In genomic region chr14:23559921-23560520, GRCh38 we compare ENCODE assay signal across 19 cellular contexts. TPM values are rescaled to one million over a fixed set of nuclear protein-coding genes. Genes with fewer than 3 reads are reported as not detected.
DNase-seq lines count a peak whose midpoint lies in the region; ATAC-seq, FAIRE-seq and TF ChIP-seq lines count a peak whose summit lies in the region.
"Had no signal": no experiment of that assay in that cellular context is flagged by ENCODE, and none has a peak within 500 bp of the region (broad histone marks: within the 10 kb centered on the region; RNA-seq: fewer than 3 reads in every experiment).

No MANE protein-coding gene starts in this region.

- ATAC-seq in CD4-positive, CD25-positive, alpha-beta regulatory T cell (ENCODE audit: low read depth in 2 of 2), result no peak
- ATAC-seq in WTC11, result no peak
- no peak for ATAC-seq in foreskin keratinocyte
- ATAC-seq: CD8-positive, alpha-beta T cell; left cardiac atrium; SK-N-SH treated with all-trans-retinoic acid at 6 μM for 48 hours had no signal

- H3K27ac ChIP-seq in CD4-positive, CD25-positive, alpha-beta regulatory T cell (ENCODE audit: insufficient read depth, low read length, poor library complexity, severe bottlenecking), result no peak overlapping the region
- no peak overlapping the region for H3K27ac ChIP-seq in H1 (ENCODE audit: low read depth, low read length)
- H3K27ac ChIP-seq in foreskin keratinocyte, result no peak overlapping the region
- H3K27ac ChIP-seq: 22Rv1, brain microvascular endothelial cell, upper lobe of left lung, VCaP had no signal

- H3K9ac ChIP-seq in H1 (replicated peaks in 1 of 4; ENCODE audit: extremely low read depth in 1 of 4, low read depth in 3 of 4, low read length in 3 of 4), result no peak overlapping the region

- no peaks in the 10 kb centered on the region for H3K27me3 ChIP-seq in CD4-positive, CD25-positive, alpha-beta regulatory T cell (ENCODE audit: control insufficient read depth, insufficient read depth, low read length)
- H3K27me3 ChIP-seq in H1 (replicated peaks in 1 of 4; ENCODE audit: control insufficient read depth in 3 of 4, extremely low read depth in 1 of 4, insufficient read depth in 3 of 4, low read length in 3 of 4), result no peaks in the 10 kb centered on the region
- no peaks in the 10 kb centered on the region for H3K27me3 ChIP-seq in foreskin keratinocyte
- H3K27me3 ChIP-seq: brain microvascular endothelial cell, upper lobe of left lung had no signal

- FAIRE-seq in H1 (lab: Jason Lieb, UNC), result no peak
- no peak for FAIRE-seq in RCC 7860 (lab: Jason Lieb, UNC)

- no peak overlapping the region for H2BK20ac ChIP-seq in H1 (ENCODE audit: low read length)

- H3K79me2 ChIP-seq in H1 (ENCODE audit: control insufficient read depth in 1 of 2, insufficient read depth in 2 of 2, low read length in 2 of 2), result peaks cover 0 to 19% of the 10 kb centered on the region in 2 experiments; a peak in 2 of 4 replicates

- H3K18ac ChIP-seq in H1 (ENCODE audit: extremely low read depth, low read length), result no peak overlapping the region

- 0 out of 2 replicates have a peak, but pooled peaks cover 7% of the 10 kb centered on the region for H3K79me1 ChIP-seq in H1 (ENCODE audit: low read depth, low read length)

- H3K4me3 Mint-ChIP-seq in T-helper 2 cell treated with Interferon-gamma antibody and Interleukin-4, amounts not matched to agents 5 μg/mL and 100 μg/mL, for 36 hours, result no peak overlapping the region
- peak overlapping the region in 1 of 4 donors; percentile 70 for H3K4me3 Mint-ChIP-seq in CD4-positive, CD25-positive, alpha-beta regulatory T cell
- H3K4me3 Mint-ChIP-seq in WTC11, result no peak overlapping the region
- H3K4me3 Mint-ChIP-seq: CD8-positive, alpha-beta T cell had no signal

- H3K4me3 ChIP-seq in CD4-positive, CD25-positive, alpha-beta regulatory T cell (ENCODE audit: low read depth, low read length), result no peak overlapping the region
- H3K4me3 ChIP-seq in H1 (ENCODE audit: extremely low read depth in 1 of 4, insufficient read depth in 2 of 4, low read depth in 3 of 4, low read length in 4 of 4), result no peak overlapping the region
- H3K4me3 ChIP-seq: upper lobe of left lung had no signal

- H3K4me2 ChIP-seq in H1 (ENCODE audit: insufficient read depth in 1 of 2, low read depth in 2 of 2, low read length in 2 of 2), result no peak overlapping the region

- peaks cover 26% of the 10 kb centered on the region for H3K4me1 Mint-ChIP-seq in T-helper 2 cell treated with Interferon-gamma antibody and Interleukin-4, amounts not matched to agents 5 μg/mL and 100 μg/mL, for 36 hours (ENCODE audit: low read depth)
- H3K4me1 Mint-ChIP-seq in CD4-positive, CD25-positive, alpha-beta regulatory T cell, result peaks cover 4 to 67% (median 26%) of the 10 kb centered on the region in 4 donors
- peaks cover 44% of the 10 kb centered on the region for H3K4me1 Mint-ChIP-seq in WTC11

- H2AFZ ChIP-seq in H1 (ENCODE audit: low read length), result no peak overlapping the region

- no peaks in the 10 kb centered on the region for H3K9me3 Mint-ChIP-seq in T-helper 2 cell treated with Interferon-gamma antibody and Interleukin-4, amounts not matched to agents 5 μg/mL and 100 μg/mL, for 36 hours
- H3K9me3 Mint-ChIP-seq in CD4-positive, CD25-positive, alpha-beta regulatory T cell, result peaks cover 0 to 1% (median 0%) of the 10 kb centered on the region in 7 donors
- no peaks in the 10 kb centered on the region for H3K9me3 Mint-ChIP-seq in WTC11
- H3K9me3 Mint-ChIP-seq: CD8-positive, alpha-beta T cell had no signal

- peaks cover 43% of the 10 kb centered on the region for H3K36me3 Mint-ChIP-seq in T-helper 2 cell treated with Interferon-gamma antibody and Interleukin-4, amounts not matched to agents 5 μg/mL and 100 μg/mL, for 36 hours (ENCODE audit: low read depth)
- H3K36me3 Mint-ChIP-seq in CD4-positive, CD25-positive, alpha-beta regulatory T cell, result peaks cover 34% of the 10 kb centered on the region
- H3K36me3 Mint-ChIP-seq in WTC11, result peaks cover 35% of the 10 kb centered on the region

- WGBS in H1 (ENCODE audit: extremely low coverage in 1 of 2, insufficient coverage in 1 of 2, insufficient read length in 1 of 2, insufficient replicate concordance in 2 of 2, low coverage in 1 of 2, low lambda C conversion rate in 2 of 2, missing lambda C conversion rate in 1 of 2), 2 experiments, result 76% methylated on average over 3 of the region's 3 CpGs; no CpG with 5 or more reads in 1 of the 2 experiments

- no peak overlapping the region for H2AK5ac ChIP-seq in H1 (ENCODE audit: low read depth, low read length)

- no peak overlapping the region for H3K4ac ChIP-seq in H1 (replicated peaks; ENCODE audit: insufficient read length, low read depth, low read length)

- no peak for TF ChIP-seq POLR2A in H1 (IDR thresholded peaks at IDR 0.05; ENCODE audit: control extremely low read depth in 1 of 2, low read depth in 2 of 2, low read length in 2 of 2)

- CTCF ChIA-PET in WTC11 (lab: Charles Lee), result interaction anchor here (0.6 to 8.7 kb wide), 31 partner anchors 9 to 351 kb away, joined by 3 to 377 read pairs (median 6); partner anchors contain the start of genes CMTM5, JPH4, MYH7 and SLC22A17
- CTCF ChIA-PET in H1 (lab: Charles Lee; ENCODE audit: partially characterized antibody), result interaction anchor here (0.5 to 70.5 kb wide), 28 partner anchors 21 to 399 kb away, joined by 3 to 2092 read pairs (median 4); partner anchors contain the start of genes MYH7, NGDN and PPP1R3E

- H3K9me3 ChIP-seq in CD4-positive, CD25-positive, alpha-beta regulatory T cell (ENCODE audit: control insufficient read depth in 2 of 2, low read length in 2 of 2), result no peaks in the 10 kb centered on the region
- no peaks in the 10 kb centered on the region for H3K9me3 ChIP-seq in H1 (ENCODE audit: insufficient read depth in 2 of 2, low read depth in 1 of 2, low read length in 1 of 2)
- H3K9me3 ChIP-seq: upper lobe of left lung had no signal

- H2BK5ac ChIP-seq in H1 (ENCODE audit: low read depth, low read length), result no peak overlapping the region

- H3K36me3 ChIP-seq in CD4-positive, CD25-positive, alpha-beta regulatory T cell (ENCODE audit: control insufficient read depth, insufficient read depth, low read length), result peaks cover 57% of the 10 kb centered on the region
- peaks cover 8 to 33% (median 15%) of the 10 kb centered on the region in 4 experiments; a peak in 7 of 8 replicates for H3K36me3 ChIP-seq in H1 (ENCODE audit: control insufficient read depth in 2 of 4, insufficient read depth in 4 of 4, low read length in 3 of 4)

- peak overlapping the region; percentile 35; the same call in 1 of the 2 replicates for H4K8ac ChIP-seq in H1 (ENCODE audit: extremely low read depth, insufficient read depth, low read length)

- H4K5ac ChIP-seq in H1 (ENCODE audit: insufficient read length, low read depth, low read length), result no peak overlapping the region

- H3K23me2 ChIP-seq in H1 (ENCODE audit: low read depth, low read length), result peaks cover 7% of the 10 kb centered on the region

- DNase-seq in T-helper 2 cell treated with Interferon-gamma antibody and Interleukin-4, amounts not matched to agents 5 μg/mL and 100 μg/mL, for 36 hours (ENCODE audit: low spot score), result no peak
- DNase-seq in T-helper 2 cell, result no peak
- no peak for DNase-seq in CD4-positive, CD25-positive, alpha-beta regulatory T cell
- DNase-seq in WTC11 (ENCODE audit: low spot score), result no peak
- DNase-seq in H1 (ENCODE audit: low read depth in 1 of 2, low spot score in 2 of 2), result no peak
- no peak for DNase-seq in amygdala (lab: John Stamatoyannopoulos, UW)
- no peak for DNase-seq in foreskin keratinocyte
- DNase-seq in RCC 7860 (ENCODE audit: low spot score), result no peak
- DNase-seq: GOT3, NCI-H1048, NCI-H2029 had no signal

- no peak overlapping the region for H2BK12ac ChIP-seq in H1 (ENCODE audit: low read depth, low read length)

- H3K27me3 Mint-ChIP-seq in T-helper 2 cell treated with Interferon-gamma antibody and Interleukin-4, amounts not matched to agents 5 μg/mL and 100 μg/mL, for 36 hours (ENCODE audit: low read depth), result no peaks in the 10 kb centered on the region
- H3K27me3 Mint-ChIP-seq in CD4-positive, CD25-positive, alpha-beta regulatory T cell, result no peaks in the 10 kb centered on the region
- H3K27me3 Mint-ChIP-seq in WTC11 (ENCODE audit: low read depth), result no peaks in the 10 kb centered on the region; the same call in 1 of the 2 replicates

- no peak overlapping the region for H3K23ac ChIP-seq in H1 (ENCODE audit: insufficient read length)

- H4K91ac ChIP-seq in H1 (replicated peaks; ENCODE audit: insufficient read length, low read length), result no peak overlapping the region

- H3K56ac ChIP-seq in H1 (replicated peaks; ENCODE audit: insufficient read length, low read depth, low read length), result no peak overlapping the region

- TF ChIP-seq CTCF in WTC11 (IDR thresholded peaks at IDR 0.05) (no peak), H1 (IDR thresholded peaks at IDR 0.05; ENCODE audit: control extremely low read depth in 1 of 3, insufficient read depth in 1 of 3, low read depth in 1 of 3, low read length in 3 of 3) (no peak), foreskin keratinocyte (conservative IDR thresholded peaks at IDR 0.05) (no peak)

- no peak overlapping the region for H2BK120ac ChIP-seq in H1 (replicated peaks; ENCODE audit: low read depth, low read length)

- H3K14ac ChIP-seq in H1 (ENCODE audit: insufficient read length), result no peak overlapping the region

- H2BK15ac ChIP-seq in H1 (ENCODE audit: low read length), result no peak overlapping the region

- POLR2A ChIA-PET in WTC11 (lab: Charles Lee), result interaction anchor here (0.6 to 9.0 kb wide), 6 partner anchors 11 to 208 kb away, joined by 3 to 102 read pairs (median 6); partner anchors contain the start of gene SLC22A17
- POLR2A ChIA-PET in H1 (lab: Charles Lee; ENCODE audit: partially characterized antibody), result interaction anchor here (1.0 to 52.7 kb wide), 4 partner anchors 7 to 81 kb away, joined by 3 to 1523 read pairs (median 492); partner anchors contain the start of genes AP1G2, NGDN and ZFHX2

- H3K27ac Mint-ChIP-seq in T-helper 2 cell treated with Interferon-gamma antibody and Interleukin-4, amounts not matched to agents 5 μg/mL and 100 μg/mL, for 36 hours, result peak overlapping the region; percentile 20
- peak overlapping the region in 2 of 3 donors; percentile 23 to 71 for H3K27ac Mint-ChIP-seq in CD4-positive, CD25-positive, alpha-beta regulatory T cell
- H3K27ac Mint-ChIP-seq in WTC11, result peak overlapping the region; percentile 73
- H3K27ac Mint-ChIP-seq: CD8-positive, alpha-beta T cell had no signal

- peaks cover 21% of the 10 kb centered on the region for H3K4me1 ChIP-seq in CD4-positive, CD25-positive, alpha-beta regulatory T cell (ENCODE audit: control insufficient read depth, insufficient read depth, low read length, poor library complexity, severe bottlenecking)
- H3K4me1 ChIP-seq in H1 (replicated peaks in 1 of 4; ENCODE audit: control insufficient read depth in 3 of 4, insufficient read depth in 4 of 4, low read length in 3 of 4), result peaks cover 0 to 14% (median 8%) of the 10 kb centered on the region in 4 experiments; a peak in 6 of 7 replicates
- no peaks in the 10 kb centered on the region for H3K4me1 ChIP-seq in foreskin keratinocyte

- no peak for TF ChIP-seq RAD21 in H1 (IDR thresholded peaks at IDR 0.05 in 1 of 2, conservative IDR thresholded peaks at IDR 0.05 in 1 of 2; ENCODE audit: low read depth in 2 of 2, low read length in 2 of 2)

- peaks cover 0 to 7% of the 10 kb centered on the region in 2 experiments for H4K20me1 ChIP-seq in H1 (replicated peaks in 1 of 2; ENCODE audit: control insufficient read depth in 1 of 2, insufficient read depth in 2 of 2, low read length in 2 of 2)

- no peak for TF ChIP-seq EP300 in H1 (IDR thresholded peaks at IDR 0.05; ENCODE audit: borderline replicate concordance in 1 of 2, low read depth in 2 of 2, low read length in 2 of 2)

RNA-seq across cellular contexts. Expression of gene THTPA, which starts 4.0 kb away (rescaled TPM):
- 7.6 TPM for total RNA-seq in CD4-positive, CD25-positive, alpha-beta regulatory T cell
- polyA plus RNA-seq in CD4-positive, CD25-positive, alpha-beta regulatory T cell, result 10 to 100 TPM in 3 of 4 donors, 1 to 10 TPM in 1; 7.5 to 14.6 (median 12.4) TPM
- total RNA-seq in WTC11 (2021) (20.0 to 26.2 TPM (median 25.4 TPM) in 3 replicates), foreskin keratinocyte (4.0 and 6.0 TPM in 2 replicates)
- 14.8 and 16.6 TPM in 2 replicates for total RNA-seq in H1 (2021; fragmentation: NEBNext Ultra II Directional; extraction: Animal tissue kit (Norgen Biotek cat#: 25700))
- polyA plus RNA-seq in H1 (2011; rRNA removed) (19.0 and 23.4 TPM in 2 replicates), foreskin keratinocyte (6.5 and 7.5 TPM in 2 replicates)
- 16.2 TPM for polyA plus RNA-seq in H1 (2011; cell fraction: cytosol; rRNA removed)
- 16.0 TPM for polyA plus RNA-seq in H1 (2011; cell fraction: nucleus; rRNA removed)
- polyA plus RNA-seq in H1 (2012, experiment 1 of 2), result 14.7 to 21.8 TPM (median 19.2 TPM) in 4 replicates
- 25.1 TPM for polyA plus RNA-seq in H1 (2012, experiment 2 of 2)
- polyA plus RNA-seq in H1 (2013, experiment 1 of 2), result 7.0 TPM
- polyA plus RNA-seq in H1 (2013, experiment 2 of 2), result 8.4 TPM
- 16.4 and 30.4 TPM in 2 replicates for polyA minus RNA-seq in H1 (2011; rRNA and poly(A)+ RNA removed)
- polyA minus RNA-seq in H1 (2011; cell fraction: cytosol; rRNA and poly(A)+ RNA removed), result 6.2 TPM
- 14.0 TPM for polyA minus RNA-seq in H1 (2011; cell fraction: nucleus; rRNA and poly(A)+ RNA removed)

RNA-seq across cellular contexts. Expression of gene AP1G2, which starts 7.6 kb away (rescaled TPM):
- 329 TPM for total RNA-seq in CD4-positive, CD25-positive, alpha-beta regulatory T cell
- polyA plus RNA-seq in CD4-positive, CD25-positive, alpha-beta regulatory T cell, result 10 to 100 TPM; 56.1 to 84.9 (median 76.4) TPM
- total RNA-seq in WTC11 (2021) (108 to 122 TPM (median 115 TPM) in 3 replicates), foreskin keratinocyte (79.0 and 80.6 TPM in 2 replicates)
- 70.1 and 70.9 TPM in 2 replicates for total RNA-seq in H1 (2021; fragmentation: NEBNext Ultra II Directional; extraction: Animal tissue kit (Norgen Biotek cat#: 25700))
- polyA plus RNA-seq in H1 (2011; rRNA removed) (134 and 162 TPM in 2 replicates), foreskin keratinocyte (89.8 and 91.1 TPM in 2 replicates)
- 149 TPM for polyA plus RNA-seq in H1 (2011; cell fraction: cytosol; rRNA removed)
- 1,259 TPM for polyA plus RNA-seq in H1 (2011; cell fraction: nucleus; rRNA removed)
- polyA plus RNA-seq in H1 (2012, experiment 1 of 2), result 88.4 to 117 TPM (median 102 TPM) in 4 replicates
- polyA plus RNA-seq in H1 (2012, experiment 2 of 2), result 65.4 TPM
- polyA plus RNA-seq in H1 (2013, experiment 1 of 2), result 65.1 TPM
- 60.0 TPM for polyA plus RNA-seq in H1 (2013, experiment 2 of 2)
- 116 and 124 TPM in 2 replicates for polyA minus RNA-seq in H1 (2011; rRNA and poly(A)+ RNA removed)
- 57.8 TPM for polyA minus RNA-seq in H1 (2011; cell fraction: cytosol; rRNA and poly(A)+ RNA removed)
- 206 TPM for polyA minus RNA-seq in H1 (2011; cell fraction: nucleus; rRNA and poly(A)+ RNA removed)

RNA-seq across cellular contexts. Expression of gene ZFHX2, which starts 8.5 kb away (rescaled TPM):
- total RNA-seq in CD4-positive, CD25-positive, alpha-beta regulatory T cell, result 0.42 TPM
- polyA plus RNA-seq in CD4-positive, CD25-positive, alpha-beta regulatory T cell, result not detected
- total RNA-seq in WTC11 (2021), result 16.4 to 26.2 TPM (median 25.7 TPM) in 3 replicates
- 27.0 and 28.6 TPM in 2 replicates for total RNA-seq in H1 (2021; fragmentation: NEBNext Ultra II Directional; extraction: Animal tissue kit (Norgen Biotek cat#: 25700))
- polyA plus RNA-seq in H1 (2011; rRNA removed), result 2.7 and 3.7 TPM in 2 replicates
- polyA plus RNA-seq in H1 (2011; cell fraction: cytosol; rRNA removed), result 1.7 TPM
- polyA plus RNA-seq in H1 (2011; cell fraction: nucleus; rRNA removed), result 7.3 TPM
- 14.7 to 22.4 TPM (median 19.8 TPM) in 4 replicates for polyA plus RNA-seq in H1 (2012, experiment 1 of 2)
- 7.9 TPM for polyA plus RNA-seq in H1 (2012, experiment 2 of 2)
- 13.2 TPM for polyA plus RNA-seq in H1 (2013, experiment 1 of 2)
- 12.1 TPM for polyA plus RNA-seq in H1 (2013, experiment 2 of 2)
- 6.0 and 8.5 TPM in 2 replicates for polyA minus RNA-seq in H1 (2011; rRNA and poly(A)+ RNA removed)
- polyA minus RNA-seq in H1 (2011; cell fraction: cytosol; rRNA and poly(A)+ RNA removed), result 15.5 TPM
- 13.7 TPM for polyA minus RNA-seq in H1 (2011; cell fraction: nucleus; rRNA and poly(A)+ RNA removed)
- total RNA-seq in foreskin keratinocyte, result 0.32 and 0.44 TPM in 2 replicates
- 0.33 and 0.76 TPM in 2 replicates for polyA plus RNA-seq in foreskin keratinocyte

RNA-seq across cellular contexts. Expression of gene JPH4, which starts 18.6 kb away (rescaled TPM):
- total RNA-seq in CD4-positive, CD25-positive, alpha-beta regulatory T cell, result not detected
- polyA plus RNA-seq in CD4-positive, CD25-positive, alpha-beta regulatory T cell, result under 1 TPM in 1 of 4 donors, not detected in 3; 0.14 TPM
- 50.1 to 62.0 TPM (median 60.0 TPM) in 3 replicates for total RNA-seq in WTC11 (2021)
- total RNA-seq in H1 (2021; fragmentation: NEBNext Ultra II Directional; extraction: Animal tissue kit (Norgen Biotek cat#: 25700)), result 46.4 and 46.7 TPM in 2 replicates
- polyA plus RNA-seq in H1 (2011; rRNA removed), result 23.9 and 35.0 TPM in 2 replicates
- 31.2 TPM for polyA plus RNA-seq in H1 (2011; cell fraction: cytosol; rRNA removed)
- 48.6 TPM for polyA plus RNA-seq in H1 (2011; cell fraction: nucleus; rRNA removed)
- 20.3 to 33.0 TPM (median 27.2 TPM) in 4 replicates for polyA plus RNA-seq in H1 (2012, experiment 1 of 2)
- polyA plus RNA-seq in H1 (2012, experiment 2 of 2), result 23.3 TPM
- polyA plus RNA-seq in H1 (2013, experiment 1 of 2), result 23.9 TPM
- 23.3 TPM for polyA plus RNA-seq in H1 (2013, experiment 2 of 2)
- polyA minus RNA-seq in H1 (2011; rRNA and poly(A)+ RNA removed), result 11.2 and 13.2 TPM in 2 replicates
- 19.1 TPM for polyA minus RNA-seq in H1 (2011; cell fraction: cytosol; rRNA and poly(A)+ RNA removed)
- polyA minus RNA-seq in H1 (2011; cell fraction: nucleus; rRNA and poly(A)+ RNA removed), result 24.3 TPM
- total RNA-seq in foreskin keratinocyte, result not detected in 2 replicates
- polyA plus RNA-seq in foreskin keratinocyte, result 0.02 TPM in 1 of 2 replicates, not detected in the other
- total RNA-seq: CD8-positive, alpha-beta T cell; LHCN-M2 had no signal

Comparison
In these comparisons a context has a peak if more than half of its experiments do, and no peak if none do; other contexts are left out.
1. H3K27ac Mint-ChIP-seq: peak in every context shown above with its lines; median percentile 73 in WTC11; 47 in CD4-positive, CD25-positive, alpha-beta regulatory T cell; 20 in T-helper 2 cell treated with Interferon-gamma antibody and Interleukin-4, amounts not matched to agents 5 μg/mL and 100 μg/mL, for 36 hours.
2. RNA of gene ZFHX2, which starts 8.5 kb away (total RNA-seq): 27.0 to 28.6 TPM in H1 and 16.4 to 26.2 TPM in WTC11; 0.42 TPM in CD4-positive, CD25-positive, alpha-beta regulatory T cell (single experiment) and 0.32 to 0.44 TPM in foreskin keratinocyte; every median in the first group is over 10 times any median in the second.